In genomic region chr17:77877674-77878355, GRCh38 we compare ENCODE assay signal across 15 cellular contexts.
"Had no signal": no experiment of that assay in that cellular context is flagged by ENCODE, and none has a peak within 500 bp of the region (broad histone marks: within the 10 kb centered on the region; RNA-seq: fewer than 3 reads in every experiment).

No MANE protein-coding gene starts in this region.

- H3K27ac ChIP-seq: adrenal gland, cardiac muscle cell, gastroesophageal sphincter, heart right ventricle, tibial nerve, vagina had no signal

- H3K4me3 Mint-ChIP-seq: mesothelial cell of epicardium; T-helper 1 cell treated with Interleukin-12 subunit alpha and Interleukin-12 subunit beta and Interleukin-4 antibody, amounts not matched to agents 30 μg/mL and 1 μg/mL, for 36 hours had no signal

- H3K27ac Mint-ChIP-seq: mesothelial cell of epicardium; T-helper 1 cell treated with Interleukin-12 subunit alpha and Interleukin-12 subunit beta and Interleukin-4 antibody, amounts not matched to agents 30 μg/mL and 1 μg/mL, for 36 hours had no signal

- H3K9me3 ChIP-seq: adrenal gland had no signal

- H3K27me3 ChIP-seq: adrenal gland, cardiac muscle cell, dorsolateral prefrontal cortex, gastroesophageal sphincter, heart right ventricle, tibial nerve, vagina had no signal

- ATAC-seq: gastroesophageal sphincter, heart right ventricle, left cardiac atrium had no signal

- DNase-seq: activated CD4-positive, alpha-beta T cell treated with anti-CD3 and anti-CD28 coated beads, Interleukin-2, amount 50 U/mL, for 1 hour; activated naive CD4-positive, alpha-beta T cell treated with Interleukin-2 at 50 U/mL for 16 hours; activated T-cell treated with anti-CD3 and anti-CD28 coated beads for 4 hours; adrenal gland; erythroblast; heart right ventricle; left cardiac atrium; stimulated activated CD4-positive, alpha-beta T cell treated with anti-CD3 and anti-CD28 coated beads, Interleukin-2, amount 100 ng/mL, for 48 hours had no signal
